ENCODE assay signal across 8 cellular contexts in the genomic region with DNA sequence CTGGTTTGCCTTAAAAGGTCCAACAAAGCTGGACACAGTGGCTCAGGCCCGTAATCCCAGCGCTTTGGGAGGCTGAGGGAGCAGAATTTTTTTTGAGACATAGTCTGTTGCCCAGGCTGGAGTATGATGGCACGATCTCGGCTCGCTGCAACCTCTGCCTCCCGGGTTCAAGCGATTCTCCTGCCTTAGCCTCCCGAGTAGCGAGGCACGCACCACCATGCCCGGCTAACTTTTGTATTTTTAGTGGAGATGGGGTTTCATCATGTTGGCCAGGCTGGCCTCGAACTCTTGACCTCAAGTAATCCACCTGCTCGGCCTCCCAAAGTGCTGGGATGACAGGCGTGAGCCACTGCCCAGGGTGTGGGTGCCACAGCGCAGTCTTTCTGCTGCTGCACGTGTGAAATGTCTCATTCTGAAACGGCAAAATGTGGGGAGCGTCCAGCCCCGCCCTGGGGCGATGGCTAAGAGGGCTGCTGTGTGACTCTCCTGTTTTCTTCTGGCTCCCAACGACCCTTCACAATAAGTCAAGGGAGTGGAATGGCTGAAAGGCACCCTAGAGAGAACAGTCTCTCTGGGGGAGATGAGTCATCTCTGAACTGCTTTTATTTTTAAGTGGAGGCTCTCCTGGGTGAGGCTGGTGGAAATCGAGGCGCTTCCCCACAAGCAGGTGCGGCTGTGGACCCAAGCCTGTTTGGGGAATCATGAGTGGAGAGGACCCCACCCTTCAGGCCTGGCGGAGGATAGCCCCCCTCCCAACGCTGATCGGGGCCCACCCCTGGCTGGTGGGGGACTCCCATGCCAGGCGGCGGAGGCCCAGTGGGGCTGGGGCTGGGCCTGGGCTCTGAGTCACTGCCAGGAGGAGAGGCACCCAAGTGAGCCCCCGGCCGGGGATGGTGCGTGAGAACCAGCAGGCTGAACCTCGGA. TPM values are rescaled to one million over a fixed set of nuclear protein-coding genes. Genes with fewer than 3 reads are reported as not detected.
A peak's percentile ranks its signal among the peaks of the same experiment; 100 is the strongest.
DNase-seq lines count a peak whose midpoint lies in the region; ATAC-seq and TF ChIP-seq lines count a peak whose summit lies in the region.

No MANE protein-coding gene starts in this region.

- POLR2A ChIA-PET in OCI-LY7 (lab: Charles Lee), result no interaction called here

- peak overlapping the region in 1 of 4 donors; percentile 43 for H3K4me3 Mint-ChIP-seq in CD4-positive, CD25-positive, alpha-beta regulatory T cell

- H3K79me2 ChIP-seq in hepatocyte (peaks cover 3% of the 10 kb centered on the region), OCI-LY7 (ENCODE audit: insufficient read depth, low read depth, low read length) (no peaks in the 10 kb centered on the region)

- TF ChIP-seq POLR2A in tibial nerve (IDR thresholded peaks at IDR 0.05), result no peak

- peaks cover 6% of the 10 kb centered on the region for H3K27me3 Mint-ChIP-seq in CD4-positive, CD25-positive, alpha-beta regulatory T cell

- no peak for TF ChIP-seq CTCF in hepatocyte (IDR thresholded peaks at IDR 0.05; ENCODE audit: poor library complexity)
- no peak for TF ChIP-seq CTCF in tibial nerve (IDR thresholded peaks at IDR 0.05)
- no peak for TF ChIP-seq CTCF in OCI-LY7 (conservative IDR thresholded peaks at IDR 0.05; ENCODE audit: low read length)

- no peak overlapping the region for H3K27ac ChIP-seq in CD4-positive, CD25-positive, alpha-beta regulatory T cell (ENCODE audit: insufficient read depth, low read length, poor library complexity, severe bottlenecking)
- H3K27ac ChIP-seq in hepatocyte, result no peak overlapping the region
- H3K27ac ChIP-seq in tibial nerve, result peak overlapping the region in 1 of 4 donors; percentile 4
- no peak overlapping the region for H3K27ac ChIP-seq in OCI-LY7 (ENCODE audit: low read depth, low read length, poor library complexity, severe bottlenecking)

- no peaks in the 10 kb centered on the region for H3K36me3 Mint-ChIP-seq in CD4-positive, CD25-positive, alpha-beta regulatory T cell

- TF ChIP-seq EP300 in tibial nerve (IDR thresholded peaks at IDR 0.05), result no peak

- H4K20me1 ChIP-seq in hepatocyte (ENCODE audit: insufficient read depth, poor library complexity, severe bottlenecking), result no peaks in the 10 kb centered on the region
- no peaks in the 10 kb centered on the region for H4K20me1 ChIP-seq in OCI-LY7 (ENCODE audit: insufficient read depth, low read length)

- intact Hi-C loops in OCI-LY7 (cut with micrococcal nuclease; ENCODE audit: unreplicated experiment), result no loop called here

- CTCF ChIA-PET in OCI-LY7 (lab: Charles Lee; ENCODE audit: unreplicated experiment), result no interaction called here

- no TSS peak for BruUV-seq in OCI-LY7 (replicated peaks; lab: Mats Ljungman, UMichigan)

- H3K27ac Mint-ChIP-seq in CD4-positive, CD25-positive, alpha-beta regulatory T cell, result peak overlapping the region in 2 of 3 donors; percentile 26 to 55

- no peak overlapping the region for H2AFZ ChIP-seq in hepatocyte
- no peak overlapping the region for H2AFZ ChIP-seq in OCI-LY7 (ENCODE audit: low read length)

- peaks cover 2% of the 10 kb centered on the region for H3K27me3 ChIP-seq in CD4-positive, CD25-positive, alpha-beta regulatory T cell (ENCODE audit: control insufficient read depth, insufficient read depth, low read length)
- no peaks in the 10 kb centered on the region for H3K27me3 ChIP-seq in hepatocyte
- no peaks in the 10 kb centered on the region for H3K27me3 ChIP-seq in tibial nerve

- H3K9me3 Mint-ChIP-seq in CD4-positive, CD25-positive, alpha-beta regulatory T cell, result peaks cover 0 to 6% (median 1%) of the 10 kb centered on the region in 7 donors

- H3K4me3 ChIP-seq in CD4-positive, CD25-positive, alpha-beta regulatory T cell (ENCODE audit: low read depth, low read length), result no peak overlapping the region
- H3K4me3 ChIP-seq in hepatocyte (no peak overlapping the region), tibial nerve (no peak overlapping the region), OCI-LY7 (ENCODE audit: low read depth, low read length, poor library complexity, severe bottlenecking) (no peak overlapping the region)

- H3K4me2 ChIP-seq in hepatocyte (no peak overlapping the region), OCI-LY7 (ENCODE audit: low read length) (no peak overlapping the region)

- peak in 1 of 3 donors; percentile 73 for DNase-seq in CD4-positive, CD25-positive, alpha-beta regulatory T cell
- DNase-seq in RPMI7951 (ENCODE audit: low read depth) (peak; percentile 74), hepatocyte (ENCODE audit: low spot score) (peak; percentile 8), NCI-H2196 (lab: John Stamatoyannopoulos, UW; ENCODE audit: unreplicated experiment) (no peak), tibial nerve (ENCODE audit: low spot score in 2 of 2) (no peak), OCI-LY7 (ENCODE audit: low spot score) (no peak)

- 86% methylated on average over 23 of the region's 33 CpGs for WGBS in hepatocyte (ENCODE audit: low lambda C conversion rate, missing lambda C conversion rate)
- 78 to 82% methylated on average over 28 to 31 of the region's 33 CpGs for WGBS in tibial nerve, 2 donors

- no peaks in the 10 kb centered on the region for H3K9me2 ChIP-seq in hepatocyte (replicated peaks; ENCODE audit: insufficient read depth)
- H3K9me2 ChIP-seq in OCI-LY7 (ENCODE audit: insufficient read depth, low read length), result no peaks in the 10 kb centered on the region

- peaks cover 4 to 7% (median 5%) of the 10 kb centered on the region in 4 donors for H3K4me1 Mint-ChIP-seq in CD4-positive, CD25-positive, alpha-beta regulatory T cell

- peak; percentile 27 to 41 for ATAC-seq in CD4-positive, CD25-positive, alpha-beta regulatory T cell (ENCODE audit: low read depth in 2 of 2)
- ATAC-seq in GM18909 (IDR thresholded peaks at IDR 0.05; ENCODE audit: poor library complexity, unreplicated experiment), result peak; percentile 85
- ATAC-seq in HG03060 (IDR thresholded peaks at IDR 0.05; ENCODE audit: low read depth, unreplicated experiment), result peak; percentile 93

- peaks cover 8% of the 10 kb centered on the region for H3K4me1 ChIP-seq in CD4-positive, CD25-positive, alpha-beta regulatory T cell (ENCODE audit: control insufficient read depth, insufficient read depth, low read length, poor library complexity, severe bottlenecking)
- H3K4me1 ChIP-seq in hepatocyte (ENCODE audit: insufficient read depth) (no peaks in the 10 kb centered on the region), tibial nerve (peaks cover 0 to 6% (median 0%) of the 10 kb centered on the region in 4 donors), OCI-LY7 (ENCODE audit: insufficient read depth, low read length, poor library complexity, severe bottlenecking) (no peaks in the 10 kb centered on the region)

- peaks cover 0 to 2% of the 10 kb centered on the region in 2 experiments for H3K9me3 ChIP-seq in CD4-positive, CD25-positive, alpha-beta regulatory T cell (ENCODE audit: control insufficient read depth in 2 of 2, low read length in 2 of 2)
- H3K9me3 ChIP-seq in hepatocyte (ENCODE audit: low read depth), result no peaks in the 10 kb centered on the region
- peaks cover 0 to 8% (median 0%) of the 10 kb centered on the region in 4 donors for H3K9me3 ChIP-seq in tibial nerve
- H3K9me3 ChIP-seq in OCI-LY7 (ENCODE audit: low read length), result peaks cover 12% of the 10 kb centered on the region

- H3K36me3 ChIP-seq in CD4-positive, CD25-positive, alpha-beta regulatory T cell (ENCODE audit: control insufficient read depth, insufficient read depth, low read length), result no peaks in the 10 kb centered on the region
- H3K36me3 ChIP-seq in hepatocyte (replicated peaks; ENCODE audit: insufficient read depth, low read depth) (no peaks in the 10 kb centered on the region), tibial nerve (peaks cover 0 to 22% (median 0%) of the 10 kb centered on the region in 3 donors), OCI-LY7 (ENCODE audit: insufficient read depth, low read length) (no peaks in the 10 kb centered on the region)

RNA-seq across cellular contexts. Expression of a gene that starts 18.1 kb away (rescaled TPM):
- total RNA-seq in CD4-positive, CD25-positive, alpha-beta regulatory T cell, result 5.5 TPM
- 1 to 10 TPM; 2.9 to 8.8 (median 6.2) TPM for polyA plus RNA-seq in CD4-positive, CD25-positive, alpha-beta regulatory T cell
- 1.6 and 1.8 TPM in 2 replicates for total RNA-seq in RPMI7951 (2014; rRNA removed; shearing (Covaris generic))
- total RNA-seq in hepatocyte (25.8 and 35.7 TPM in 2 replicates), tibial nerve (10 to 100 TPM; 29.3 to 53.0 (median 39.6) TPM), OCI-LY7 (2022) (7.0 and 7.7 TPM in 2 replicates)
- polyA plus RNA-seq in hepatocyte, result 16.3 and 25.6 TPM in 2 replicates
- 0.41 and 2.4 TPM in 2 replicates for total RNA-seq in OCI-LY7 (2014; rRNA removed; shearing (Covaris generic))

RNA-seq across cellular contexts. Expression of a gene that starts 39.0 kb away (rescaled TPM):
- total RNA-seq in CD4-positive, CD25-positive, alpha-beta regulatory T cell, result 36.8 TPM
- 10 to 100 TPM; 18.3 to 30.4 (median 24.8) TPM for polyA plus RNA-seq in CD4-positive, CD25-positive, alpha-beta regulatory T cell
- 6.8 and 7.1 TPM in 2 replicates for total RNA-seq in RPMI7951 (2014; rRNA removed; shearing (Covaris generic))
- total RNA-seq in hepatocyte (9.9 and 11.6 TPM in 2 replicates), tibial nerve (10 to 100 TPM; 10.8 to 21.3 (median 11.2) TPM), OCI-LY7 (2022) (43.1 and 45.7 TPM in 2 replicates)
- 18.9 and 21.2 TPM in 2 replicates for polyA plus RNA-seq in hepatocyte
- total RNA-seq in OCI-LY7 (2014; rRNA removed; shearing (Covaris generic)), result 20.3 and 23.2 TPM in 2 replicates

RNA-seq across cellular contexts. Expression of a gene that starts 46.6 kb away (rescaled TPM):
- total RNA-seq in CD4-positive, CD25-positive, alpha-beta regulatory T cell, result not detected
- polyA plus RNA-seq in CD4-positive, CD25-positive, alpha-beta regulatory T cell, result not detected
- not detected in 2 replicates for total RNA-seq in RPMI7951 (2014; rRNA removed; shearing (Covaris generic))
- total RNA-seq in hepatocyte (20.3 and 31.1 TPM in 2 replicates), tibial nerve (10 to 100 TPM in 2 of 4 donors, 1 to 10 TPM in 2; 5.7 to 18.6 (median 12.1) TPM), OCI-LY7 (2022) (1.3 and 1.5 TPM in 2 replicates)
- 72.3 and 112 TPM in 2 replicates for polyA plus RNA-seq in hepatocyte
- total RNA-seq in OCI-LY7 (2014; rRNA removed; shearing (Covaris generic)), result 0.31 TPM in 1 of 2 replicates, not detected in the other

Comparison
In these comparisons a context has a peak if more than half of its experiments do, and no peak if none do; other contexts are left out.
1. ATAC-seq: peak in every context shown above with its lines; median percentile 93 in HG03060; 85 in GM18909; 34 in CD4-positive, CD25-positive, alpha-beta regulatory T cell.
2. DNase-seq: peak in RPMI7951 (single experiment) and hepatocyte (single experiment); none in NCI-H2196 (single experiment), tibial nerve (0 of 2) and OCI-LY7 (single experiment).